ENCODE assay signal across 8 cellular contexts in the genomic region with DNA sequence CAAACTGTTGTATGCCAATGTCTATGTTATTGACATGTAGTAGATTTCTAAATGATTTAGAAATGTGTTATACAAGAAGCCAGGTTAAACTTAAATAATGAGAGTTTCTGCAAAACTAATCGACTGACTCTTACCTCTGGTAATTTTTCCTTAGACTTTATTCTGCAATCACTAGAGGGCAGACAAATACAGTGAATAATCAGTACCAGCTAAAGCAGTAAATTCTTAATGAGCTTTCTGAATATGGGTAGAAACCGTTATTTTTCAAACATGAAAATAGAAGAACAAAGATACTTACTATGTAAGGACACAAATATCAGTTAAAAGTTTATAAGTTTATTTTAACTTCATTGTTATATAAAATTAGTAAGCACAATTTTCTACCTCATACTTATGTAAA.
A peak's percentile ranks its signal among the peaks of the same experiment; 100 is the strongest.
DNase-seq lines count a peak whose midpoint lies in the region; ATAC-seq and TF ChIP-seq lines count a peak whose summit lies in the region.

No MANE protein-coding gene starts in this region.

- no peak overlapping the region for H3K27ac Mint-ChIP-seq in stimulated activated naive B cell treated with anti-CD40 and anti-IgM and Interleukin-4, amounts not matched to agents 10 μg/mL and 1 μg/mL and 100 μg/mL, for 72 hours

- DNase-seq in DMS53 (lab: John Stamatoyannopoulos, UW) (peak; percentile 66), SW480 (ENCODE audit: low spot score) (peak; percentile 36), germinal center (ENCODE audit: low spot score) (peak; percentile 41), HK-2 (ENCODE audit: unreplicated experiment) (no peak), GM19240 (ENCODE audit: insufficient read length, low spot score) (no peak)
- DNase-seq in stimulated activated naive B cell treated with anti-CD40 and anti-IgM and Interleukin-4, amounts not matched to agents 10 μg/mL and 1 μg/mL and 100 μg/mL, for 72 hours: no peak

- peak; percentile 59 for TF ChIP-seq RAD21 in Ishikawa (IDR thresholded peaks at IDR 0.05; ENCODE audit: low read depth)

- H3K4me3 Mint-ChIP-seq in stimulated activated naive B cell treated with anti-CD40 and anti-IgM and Interleukin-4, amounts not matched to agents 10 μg/mL and 1 μg/mL and 100 μg/mL, for 72 hours: no peak overlapping the region

- H3K9me3 Mint-ChIP-seq in stimulated activated naive B cell treated with anti-CD40 and anti-IgM and Interleukin-4, amounts not matched to agents 10 μg/mL and 1 μg/mL and 100 μg/mL, for 72 hours: peaks cover 0 to 1% of the 10 kb centered on the region in 2 donors

- no peaks in the 10 kb centered on the region for H3K36me3 Mint-ChIP-seq in stimulated activated naive B cell treated with anti-CD40 and anti-IgM and Interleukin-4, amounts not matched to agents 10 μg/mL and 1 μg/mL and 100 μg/mL, for 72 hours

- peaks cover 16 to 21% of the 10 kb centered on the region in 2 donors for H3K27me3 Mint-ChIP-seq in stimulated activated naive B cell treated with anti-CD40 and anti-IgM and Interleukin-4, amounts not matched to agents 10 μg/mL and 1 μg/mL and 100 μg/mL, for 72 hours

- no peak for TF ChIP-seq EP300 in Ishikawa (IDR thresholded peaks at IDR 0.05; ENCODE audit: borderline replicate concordance)

- H3K4me1 Mint-ChIP-seq in stimulated activated naive B cell treated with anti-CD40 and anti-IgM and Interleukin-4, amounts not matched to agents 10 μg/mL and 1 μg/mL and 100 μg/mL, for 72 hours: peaks cover 5 to 14% of the 10 kb centered on the region in 2 donors

- peak; percentile 60 for ATAC-seq in GM19455 (IDR thresholded peaks at IDR 0.05; ENCODE audit: unreplicated experiment)
- ATAC-seq in stimulated activated naive B cell treated with anti-CD40 and anti-IgM and Interleukin-4, amounts not matched to agents 10 μg/mL and 1 μg/mL and 100 μg/mL, for 72 hours (replicated peaks): peak; percentile 71

TF ChIP-seq in Ishikawa, 13 proteins besides CTCF, POLR2A, EP300 and RAD21:
- TF ChIP-seq YY1 (IDR thresholded peaks at IDR 0.05; ENCODE audit: low read depth) (no peak), TEAD4 (IDR thresholded peaks at IDR 0.05) (no peak), CEBPB (IDR thresholded peaks at IDR 0.05) (no peak), NFIC (IDR thresholded peaks at IDR 0.05) (no peak), EGR1 (IDR thresholded peaks at IDR 0.05) (no peak), FOXM1 (IDR thresholded peaks at IDR 0.05; ENCODE audit: borderline replicate concordance, low read depth) (no peak), TAF1 (IDR thresholded peaks at IDR 0.05; ENCODE audit: low read depth) (no peak), ZBTB7A (IDR thresholded peaks at IDR 0.05; ENCODE audit: low read depth) (no peak)
- TF ChIP-seq, protein P1, sequence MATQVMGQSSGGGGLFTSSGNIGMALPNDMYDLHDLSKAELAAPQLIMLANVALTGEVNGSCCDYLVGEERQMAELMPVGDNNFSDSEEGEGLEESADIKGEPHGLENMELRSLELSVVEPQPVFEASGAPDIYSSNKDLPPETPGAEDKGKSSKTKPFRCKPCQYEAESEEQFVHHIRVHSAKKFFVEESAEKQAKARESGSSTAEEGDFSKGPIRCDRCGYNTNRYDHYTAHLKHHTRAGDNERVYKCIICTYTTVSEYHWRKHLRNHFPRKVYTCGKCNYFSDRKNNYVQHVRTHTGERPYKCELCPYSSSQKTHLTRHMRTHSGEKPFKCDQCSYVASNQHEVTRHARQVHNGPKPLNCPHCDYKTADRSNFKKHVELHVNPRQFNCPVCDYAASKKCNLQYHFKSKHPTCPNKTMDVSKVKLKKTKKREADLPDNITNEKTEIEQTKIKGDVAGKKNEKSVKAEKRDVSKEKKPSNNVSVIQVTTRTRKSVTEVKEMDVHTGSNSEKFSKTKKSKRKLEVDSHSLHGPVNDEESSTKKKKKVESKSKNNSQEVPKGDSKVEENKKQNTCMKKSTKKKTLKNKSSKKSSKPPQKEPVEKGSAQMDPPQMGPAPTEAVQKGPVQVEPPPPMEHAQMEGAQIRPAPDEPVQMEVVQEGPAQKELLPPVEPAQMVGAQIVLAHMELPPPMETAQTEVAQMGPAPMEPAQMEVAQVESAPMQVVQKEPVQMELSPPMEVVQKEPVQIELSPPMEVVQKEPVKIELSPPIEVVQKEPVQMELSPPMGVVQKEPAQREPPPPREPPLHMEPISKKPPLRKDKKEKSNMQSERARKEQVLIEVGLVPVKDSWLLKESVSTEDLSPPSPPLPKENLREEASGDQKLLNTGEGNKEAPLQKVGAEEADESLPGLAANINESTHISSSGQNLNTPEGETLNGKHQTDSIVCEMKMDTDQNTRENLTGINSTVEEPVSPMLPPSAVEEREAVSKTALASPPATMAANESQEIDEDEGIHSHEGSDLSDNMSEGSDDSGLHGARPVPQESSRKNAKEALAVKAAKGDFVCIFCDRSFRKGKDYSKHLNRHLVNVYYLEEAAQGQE (IDR thresholded peaks at IDR 0.05; ENCODE audit: low read depth): no peak
- TF ChIP-seq, protein P2, sequence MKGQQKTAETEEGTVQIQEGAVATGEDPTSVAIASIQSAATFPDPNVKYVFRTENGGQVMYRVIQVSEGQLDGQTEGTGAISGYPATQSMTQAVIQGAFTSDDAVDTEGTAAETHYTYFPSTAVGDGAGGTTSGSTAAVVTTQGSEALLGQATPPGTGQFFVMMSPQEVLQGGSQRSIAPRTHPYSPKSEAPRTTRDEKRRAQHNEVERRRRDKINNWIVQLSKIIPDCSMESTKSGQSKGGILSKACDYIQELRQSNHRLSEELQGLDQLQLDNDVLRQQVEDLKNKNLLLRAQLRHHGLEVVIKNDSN (IDR thresholded peaks at IDR 0.05): no peak

Comparison
In these comparisons a context has a peak if more than half of its experiments do, and no peak if none do; other contexts are left out.
1. DNase-seq: peak in DMS53 (single experiment), SW480 (single experiment) and germinal center (single experiment); none in stimulated activated naive B cell treated with anti-CD40 and anti-IgM and Interleukin-4, amounts not matched to agents 10 μg/mL and 1 μg/mL and 100 μg/mL, for 72 hours (single experiment), HK-2 (single experiment) and GM19240 (single experiment).